ENCODE assay signal across 1 cellular context in the genomic region with DNA sequence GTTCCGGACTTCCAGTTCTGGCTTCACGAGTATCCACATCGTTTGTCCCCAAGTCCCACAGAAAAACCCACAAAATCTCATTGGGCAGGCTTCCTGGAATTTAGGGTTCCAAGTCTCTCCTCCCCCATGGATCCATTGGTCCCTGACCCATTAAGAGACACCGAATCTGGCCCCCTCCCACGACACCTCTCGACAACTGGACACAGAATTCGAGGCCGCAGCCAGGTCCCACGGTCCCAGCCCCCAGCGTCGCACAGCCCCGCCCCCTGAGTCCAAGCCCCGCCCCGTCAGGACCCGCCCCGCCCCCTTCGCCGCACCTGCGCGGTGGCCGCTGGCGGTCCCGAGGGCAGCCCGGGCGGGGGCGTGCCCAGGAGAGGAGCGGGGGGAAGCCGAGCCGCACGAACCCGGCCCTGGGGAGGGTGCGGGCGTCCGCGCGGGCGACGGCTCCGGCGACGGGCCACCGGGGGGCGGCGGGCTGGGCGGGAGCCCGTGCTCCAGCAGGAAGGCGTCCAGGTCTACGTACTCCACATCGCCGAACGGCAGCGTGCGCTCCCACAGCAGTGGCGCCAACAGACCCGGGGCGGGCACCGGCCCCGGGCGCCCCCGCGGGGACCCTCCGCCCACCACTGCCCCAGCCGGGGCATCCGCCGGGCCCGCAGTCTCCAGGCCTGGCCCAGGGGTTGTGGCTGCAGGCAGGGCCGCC.
A peak's percentile ranks its signal among the peaks of the same experiment; 100 is the strongest.
TF ChIP-seq lines count a peak whose summit lies in the region.

No MANE protein-coding gene starts in this region.

TF ChIP-seq in H1, 55 proteins besides CTCF, POLR2A, EP300 and RAD21:
- peak; percentile 12; the same call in 1 of the 2 replicates for TF ChIP-seq TAF1 (IDR thresholded peaks at IDR 0.05; ENCODE audit: low read depth, low read length)
- no peak for TF ChIP-seq ZNF274 (IDR thresholded peaks at IDR 0.05; ENCODE audit: borderline replicate concordance, extremely low read depth, low read length)
- TF ChIP-seq SIRT6 (IDR thresholded peaks at IDR 0.05; ENCODE audit: low read length) = no peak
- no peak for TF ChIP-seq TCF12 (IDR thresholded peaks at IDR 0.05; ENCODE audit: low read depth, low read length)
- TF ChIP-seq, protein P1, sequence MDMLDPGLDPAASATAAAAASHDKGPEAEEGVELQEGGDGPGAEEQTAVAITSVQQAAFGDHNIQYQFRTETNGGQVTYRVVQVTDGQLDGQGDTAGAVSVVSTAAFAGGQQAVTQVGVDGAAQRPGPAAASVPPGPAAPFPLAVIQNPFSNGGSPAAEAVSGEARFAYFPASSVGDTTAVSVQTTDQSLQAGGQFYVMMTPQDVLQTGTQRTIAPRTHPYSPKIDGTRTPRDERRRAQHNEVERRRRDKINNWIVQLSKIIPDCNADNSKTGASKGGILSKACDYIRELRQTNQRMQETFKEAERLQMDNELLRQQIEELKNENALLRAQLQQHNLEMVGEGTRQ (IDR thresholded peaks at IDR 0.05; ENCODE audit: low read length) = no peak
- TF ChIP-seq SP1 (IDR thresholded peaks at IDR 0.05; ENCODE audit: low read depth, low read length) = no peak
- no peak for TF ChIP-seq TEAD4 (IDR thresholded peaks at IDR 0.05; ENCODE audit: low read depth, low read length)
- peak; percentile 38; the same call in 1 of the 2 replicates for TF ChIP-seq NRF1 (IDR thresholded peaks at IDR 0.05; ENCODE audit: low read depth, low read length)
- TF ChIP-seq ASH2L (IDR thresholded peaks at IDR 0.05; ENCODE audit: low read length) = no peak
- no peak for TF ChIP-seq SIX5 (IDR thresholded peaks at IDR 0.05; ENCODE audit: low read depth, low read length)
- TF ChIP-seq RNF2 (IDR thresholded peaks at IDR 0.05; ENCODE audit: borderline replicate concordance, low read depth, low read length, missing control alignments, poor library complexity, severe bottlenecking) = no peak
- no peak for TF ChIP-seq GABPA (IDR thresholded peaks at IDR 0.05; ENCODE audit: borderline replicate concordance, insufficient read depth, low read length)
- peak; percentile 23; the same call in 1 of the 2 replicates for TF ChIP-seq EGR1 (IDR thresholded peaks at IDR 0.05; ENCODE audit: borderline replicate concordance, low read depth, low read length)
- TF ChIP-seq SIN3A (conservative IDR thresholded peaks at IDR 0.05 in 1 of 2, IDR thresholded peaks at IDR 0.05 in 1 of 2; ENCODE audit: low read depth in 1 of 2, low read length in 2 of 2) = peak in 1 of 2 experiments; percentile 57; a peak in 1 of 4 replicates
- TF ChIP-seq, protein P2, sequence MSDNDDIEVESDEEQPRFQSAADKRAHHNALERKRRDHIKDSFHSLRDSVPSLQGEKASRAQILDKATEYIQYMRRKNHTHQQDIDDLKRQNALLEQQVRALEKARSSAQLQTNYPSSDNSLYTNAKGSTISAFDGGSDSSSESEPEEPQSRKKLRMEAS (IDR thresholded peaks at IDR 0.05) = 0 out of 2 replicates have a peak, but pooled peaks have one; percentile 8
- TF ChIP-seq PHF8 (conservative IDR thresholded peaks at IDR 0.05; ENCODE audit: low read depth, low read length) = no peak
- peak; percentile 23 for TF ChIP-seq TAF7 (optimal IDR thresholded peaks at IDR 0.05; ENCODE audit: borderline replicate concordance, low read depth, low read length)
- no peak for TF ChIP-seq BCL11A (IDR thresholded peaks at IDR 0.05; ENCODE audit: low read depth in 2 of 2, low read length in 2 of 2)
- TF ChIP-seq KDM1A (IDR thresholded peaks at IDR 0.05; ENCODE audit: borderline replicate concordance, low read length) = no peak
- no peak for TF ChIP-seq SAP30 (IDR thresholded peaks at IDR 0.05; ENCODE audit: insufficient read depth, insufficient replicate concordance, low read length)
- TF ChIP-seq GTF2F1 (IDR thresholded peaks at IDR 0.05; ENCODE audit: borderline replicate concordance, low read depth, low read length) = no peak
- no peak for TF ChIP-seq CTBP2 (IDR thresholded peaks at IDR 0.05; ENCODE audit: borderline replicate concordance, insufficient read depth, insufficient read length, low read length)
- TF ChIP-seq, protein P3, sequence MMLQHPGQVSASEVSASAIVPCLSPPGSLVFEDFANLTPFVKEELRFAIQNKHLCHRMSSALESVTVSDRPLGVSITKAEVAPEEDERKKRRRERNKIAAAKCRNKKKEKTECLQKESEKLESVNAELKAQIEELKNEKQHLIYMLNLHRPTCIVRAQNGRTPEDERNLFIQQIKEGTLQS (IDR thresholded peaks at IDR 0.05; ENCODE audit: insufficient read depth, low read depth, low read length) = no peak
- no peak for TF ChIP-seq SUZ12 (IDR thresholded peaks at IDR 0.05; ENCODE audit: low read length)
